14 cellular contexts compared by ENCODE assay signal in genomic region chr11:60945295-60945667, GRCh38. TPM values are rescaled to one million over a fixed set of nuclear protein-coding genes. Genes with fewer than 3 reads are reported as not detected.
DNase-seq lines count a peak whose midpoint lies in the region; ATAC-seq and TF ChIP-seq lines count a peak whose summit lies in the region.
"Had no signal": no experiment of that assay in that cellular context is flagged by ENCODE, and none has a peak within 500 bp of the region (broad histone marks: within the 10 kb centered on the region; RNA-seq: fewer than 3 reads in every experiment).

No MANE protein-coding gene starts in this region.

- peaks cover 88% of the 10 kb centered on the region for H3K36me3 ChIP-seq in neutrophil

- peaks cover 57% of the 10 kb centered on the region for H3K27me3 ChIP-seq in neutrophil

- no peaks in the 10 kb centered on the region for H3K9me3 Mint-ChIP-seq in activated CD4-positive, alpha-beta T cell treated with anti-CD3 and anti-CD28 coated beads, Interleukin-2, amount 10 ng/mL, durations not matched to agents 7 days and 5 days
- H3K9me3 Mint-ChIP-seq in activated B cell treated with CpG ODN at 0.5 μM for 24 hours, result no peaks in the 10 kb centered on the region

- H3K27ac ChIP-seq in neutrophil, result peak overlapping the region; percentile 41
- H3K27ac ChIP-seq: HL-60 had no signal

- in situ Hi-C loops in GM13976 (cut with MboI; ENCODE audit: low sequenced_read_pairs, unreplicated experiment), result no loop called here

- H3K9me3 ChIP-seq in neutrophil, result no peaks in the 10 kb centered on the region

- peak overlapping the region; percentile 13 for H3K27ac Mint-ChIP-seq in activated CD4-positive, alpha-beta T cell treated with anti-CD3 and anti-CD28 coated beads, Interleukin-2, amount 10 ng/mL, durations not matched to agents 7 days and 5 days
- H3K27ac Mint-ChIP-seq in activated B cell treated with CpG ODN at 0.5 μM for 24 hours, result peak overlapping the region; percentile 27

- CTCF ChIA-PET in activated CD4-positive, alpha-beta T cell treated with anti-CD3 and anti-CD28 coated beads, Interleukin-2, amount 10 ng/mL, durations not matched to agents 7 days and 5 days (lab: Charles Lee), result interaction anchor here (1.0 to 1.6 kb wide), 3 partner anchors 14 to 30 kb away, joined by 3 to 4 read pairs (median 3); no protein-coding TSS in a partner anchor
- CTCF ChIA-PET in activated B cell treated with CpG ODN at 0.5 μM for 24 hours (lab: Charles Lee), result interaction anchor here (0.7 to 2.3 kb wide), 5 partner anchors 13 to 184 kb away, joined by 3 to 7 read pairs (median 3); no protein-coding TSS in a partner anchor

- POLR2A ChIA-PET in activated CD4-positive, alpha-beta T cell treated with anti-CD3 and anti-CD28 coated beads, Interleukin-2, amount 10 ng/mL, durations not matched to agents 7 days and 5 days (lab: Charles Lee), result no interaction called here
- POLR2A ChIA-PET in activated B cell treated with CpG ODN at 0.5 μM for 24 hours (lab: Charles Lee), result interaction anchor here (1.4 to 1.9 kb wide), 2 partner anchors 9 to 30 kb away, joined by 5 to 7 read pairs; no protein-coding TSS in a partner anchor

- H3K4me1 ChIP-seq in neutrophil (ENCODE audit: control insufficient read depth in 1 of 2, insufficient read depth in 1 of 2, low read depth in 1 of 2, low read length in 1 of 2), result peaks cover 29 to 41% of the 10 kb centered on the region in 2 experiments

- no peak for ATAC-seq in activated B cell treated with CpG ODN at 0.5 μM for 24 hours (ENCODE audit: low read depth)

- H3K4me1 Mint-ChIP-seq in activated CD4-positive, alpha-beta T cell treated with anti-CD3 and anti-CD28 coated beads, Interleukin-2, amount 10 ng/mL, durations not matched to agents 7 days and 5 days, result peaks cover 19% of the 10 kb centered on the region
- H3K4me1 Mint-ChIP-seq in activated B cell treated with CpG ODN at 0.5 μM for 24 hours, result peaks cover 71% of the 10 kb centered on the region

- intact Hi-C loops in activated B cell treated with CpG ODN at 0.5 μM for 24 hours (cut with micrococcal nuclease), result no loop called here

- H3K36me3 Mint-ChIP-seq in activated CD4-positive, alpha-beta T cell treated with anti-CD3 and anti-CD28 coated beads, Interleukin-2, amount 10 ng/mL, durations not matched to agents 7 days and 5 days (ENCODE audit: low read depth), result no peaks in the 10 kb centered on the region
- H3K36me3 Mint-ChIP-seq in activated B cell treated with CpG ODN at 0.5 μM for 24 hours (ENCODE audit: low read depth), result peaks cover 77% of the 10 kb centered on the region
- H3K36me3 Mint-ChIP-seq: CD4-positive, alpha-beta memory T cell had no signal

- H3K27me3 Mint-ChIP-seq in activated CD4-positive, alpha-beta T cell treated with anti-CD3 and anti-CD28 coated beads, Interleukin-2, amount 10 ng/mL, durations not matched to agents 7 days and 5 days, result peaks cover 8% of the 10 kb centered on the region
- H3K27me3 Mint-ChIP-seq in activated B cell treated with CpG ODN at 0.5 μM for 24 hours, result no peaks in the 10 kb centered on the region

- no peak overlapping the region for H3K4me3 ChIP-seq in neutrophil (ENCODE audit: low read depth in 1 of 2, low read length in 1 of 2)

- no peak for TF ChIP-seq CTCF in activated B cell treated with CpG ODN at 0.5 μM for 24 hours (IDR thresholded peaks at IDR 0.05)
- TF ChIP-seq CTCF in neutrophil (IDR thresholded peaks at IDR 0.05), result no peak
- no peak for TF ChIP-seq CTCF in GM13976 (IDR thresholded peaks at IDR 0.05; ENCODE audit: borderline replicate concordance, control extremely low read depth, extremely low read depth, insufficient read depth, missing control alignments)

- no peak for DNase-seq in activated CD4-positive, alpha-beta T cell treated with anti-CD3 and anti-CD28 coated beads, Interleukin-2, amount 10 ng/mL, durations not matched to agents 7 days and 5 days
- no peak for DNase-seq in activated CD4-positive, alpha-beta T cell treated with anti-CD3 and anti-CD28 coated beads, Interleukin-2, amount 50 U/mL, for 4 hours
- DNase-seq in activated B cell treated with CpG ODN at 0.5 μM for 24 hours, result no peak
- no peak for DNase-seq in kidney tubule cell (ENCODE audit: low spot score)
- DNase-seq in NCI-H1694 treated with DMSO at 0.1 percent for 48 hours (lab: John Stamatoyannopoulos, UW), result no peak
- DNase-seq in GM13976 (ENCODE audit: low spot score), result no peak
- DNase-seq: 8988T; C1 segment of cervical spinal cord; CD4-positive, alpha-beta memory T cell; DMS153; DMS79 treated with DMSO at 0.1 percent for 48 hours; EL had no signal

- no peak overlapping the region for H3K4me3 Mint-ChIP-seq in activated CD4-positive, alpha-beta T cell treated with anti-CD3 and anti-CD28 coated beads, Interleukin-2, amount 10 ng/mL, durations not matched to agents 7 days and 5 days
- no peak overlapping the region for H3K4me3 Mint-ChIP-seq in activated B cell treated with CpG ODN at 0.5 μM for 24 hours
- H3K4me3 Mint-ChIP-seq: CD4-positive, alpha-beta memory T cell had no signal

RNA-seq across cellular contexts. Expression of gene SLC15A3, which starts 6.7 kb away (rescaled TPM):
- total RNA-seq in activated CD4-positive, alpha-beta T cell treated with anti-CD3 and anti-CD28 coated beads, Interleukin-2, amount 10 ng/mL, durations not matched to agents 7 days and 5 days, result 1 to 10 TPM; 4.0 to 4.2 TPM
- 76.4 and 77.8 TPM in 2 replicates for total RNA-seq in activated B cell treated with CpG ODN at 0.5 μM for 24 hours

RNA-seq across cellular contexts. Expression of gene TMEM132A, which starts 21.0 kb away (rescaled TPM):
- total RNA-seq in activated CD4-positive, alpha-beta T cell treated with anti-CD3 and anti-CD28 coated beads, Interleukin-2, amount 10 ng/mL, durations not matched to agents 7 days and 5 days, result under 1 TPM; 0.40 to 0.47 TPM
- 8.2 and 8.7 TPM in 2 replicates for total RNA-seq in activated B cell treated with CpG ODN at 0.5 μM for 24 hours

RNA-seq across cellular contexts. Expression of gene CD6, which starts 26.2 kb away (rescaled TPM):
- 100 to 1,000 TPM; 368 to 402 TPM for total RNA-seq in activated CD4-positive, alpha-beta T cell treated with anti-CD3 and anti-CD28 coated beads, Interleukin-2, amount 10 ng/mL, durations not matched to agents 7 days and 5 days
- total RNA-seq in activated B cell treated with CpG ODN at 0.5 μM for 24 hours, result 6.7 and 12.0 TPM in 2 replicates

RNA-seq across cellular contexts. Expression of gene TMEM109, which starts 31.3 kb away (rescaled TPM):
- 100 to 1,000 TPM; 114 to 119 TPM for total RNA-seq in activated CD4-positive, alpha-beta T cell treated with anti-CD3 and anti-CD28 coated beads, Interleukin-2, amount 10 ng/mL, durations not matched to agents 7 days and 5 days
- total RNA-seq in activated B cell treated with CpG ODN at 0.5 μM for 24 hours, result 117 and 121 TPM in 2 replicates

RNA-seq across cellular contexts. Expression of gene PRPF19, which starts 38.9 kb away (rescaled TPM):
- 100 to 1,000 TPM; 125 to 128 TPM for total RNA-seq in activated CD4-positive, alpha-beta T cell treated with anti-CD3 and anti-CD28 coated beads, Interleukin-2, amount 10 ng/mL, durations not matched to agents 7 days and 5 days
- total RNA-seq in activated B cell treated with CpG ODN at 0.5 μM for 24 hours, result 143 and 164 TPM in 2 replicates

Comparison
In these comparisons a context has a peak if more than half of its experiments do, and no peak if none do; other contexts are left out.
1. RNA of gene SLC15A3, which starts 6.7 kb away (total RNA-seq): 76.4 to 77.8 TPM in activated B cell treated with CpG ODN at 0.5 μM for 24 hours; 4.0 to 4.2 TPM in activated CD4-positive, alpha-beta T cell treated with anti-CD3 and anti-CD28 coated beads, Interleukin-2, amount 10 ng/mL, durations not matched to agents 7 days and 5 days; every median in the first group is over 10 times any median in the second.
2. RNA of gene CD6, which starts 26.2 kb away (total RNA-seq): 368 to 402 TPM in activated CD4-positive, alpha-beta T cell treated with anti-CD3 and anti-CD28 coated beads, Interleukin-2, amount 10 ng/mL, durations not matched to agents 7 days and 5 days; 6.7 to 12.0 TPM in activated B cell treated with CpG ODN at 0.5 μM for 24 hours; every median in the first group is over 10 times any median in the second.